ENCODE assay signal across 1 cellular context in the genomic region with DNA sequence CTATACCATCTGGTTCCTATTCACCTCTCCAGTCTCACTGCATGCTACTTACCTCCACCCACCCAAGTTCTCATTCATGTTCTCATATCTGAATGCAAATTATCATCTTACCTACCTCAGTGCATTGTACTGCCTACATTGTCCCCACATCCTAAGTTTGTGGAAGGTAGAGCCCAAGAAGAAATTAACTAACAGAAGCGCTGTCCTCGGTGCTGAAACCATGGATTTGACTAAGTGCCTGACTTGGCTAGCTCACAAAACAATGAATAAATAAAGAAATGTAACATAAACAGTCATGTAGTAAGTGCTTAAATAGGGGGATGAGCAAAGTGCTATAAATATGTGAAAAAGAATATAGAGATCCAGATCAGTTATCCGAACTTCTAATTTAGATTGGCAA.
TF ChIP-seq lines count a peak whose summit lies in the region.

No MANE protein-coding gene starts in this region.

TF ChIP-seq in IMR-90, 13 proteins besides CTCF, POLR2A, EP300 and RAD21 (continued from another document):
- TF ChIP-seq, protein P1, sequence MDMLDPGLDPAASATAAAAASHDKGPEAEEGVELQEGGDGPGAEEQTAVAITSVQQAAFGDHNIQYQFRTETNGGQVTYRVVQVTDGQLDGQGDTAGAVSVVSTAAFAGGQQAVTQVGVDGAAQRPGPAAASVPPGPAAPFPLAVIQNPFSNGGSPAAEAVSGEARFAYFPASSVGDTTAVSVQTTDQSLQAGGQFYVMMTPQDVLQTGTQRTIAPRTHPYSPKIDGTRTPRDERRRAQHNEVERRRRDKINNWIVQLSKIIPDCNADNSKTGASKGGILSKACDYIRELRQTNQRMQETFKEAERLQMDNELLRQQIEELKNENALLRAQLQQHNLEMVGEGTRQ (IDR thresholded peaks at IDR 0.05; ENCODE audit: low read depth, low read length): no peak
- TF ChIP-seq MAZ (IDR thresholded peaks at IDR 0.05; ENCODE audit: borderline replicate concordance, low read depth, low read length): no peak
- no peak for TF ChIP-seq CHD1 (IDR thresholded peaks at IDR 0.05; ENCODE audit: low read depth, low read length)
